13 cellular contexts compared by ENCODE assay signal in genomic region chr19:45102481-45102880, GRCh38. TPM values are rescaled to one million over a fixed set of nuclear protein-coding genes. Genes with fewer than 3 reads are reported as not detected.
A peak's percentile ranks its signal among the peaks of the same experiment; 100 is the strongest.
DNase-seq lines count a peak whose midpoint lies in the region; ATAC-seq and TF ChIP-seq lines count a peak whose summit lies in the region.
"Had no signal": no experiment of that assay in that cellular context is flagged by ENCODE, and none has a peak within 500 bp of the region (broad histone marks: within the 10 kb centered on the region; RNA-seq: fewer than 3 reads in every experiment).

No MANE protein-coding gene starts in this region.

- no peaks in the 10 kb centered on the region for H3K36me3 Mint-ChIP-seq in natural killer cell
- no peaks in the 10 kb centered on the region for H3K36me3 Mint-ChIP-seq in natural killer cell treated with Interleukin-12 subunit alpha and Interleukin-12 subunit beta and Interleukin-15 and Interleukin-18, amount 100 ng/mL, for 72 hours

- H3K4me3 ChIP-seq in iPS-15b (ENCODE audit: low read depth, low read length) = no peak overlapping the region
- H3K4me3 ChIP-seq: uterus had no signal

- no peak for ATAC-seq in natural killer cell
- ATAC-seq in natural killer cell treated with Interleukin-12 subunit alpha and Interleukin-12 subunit beta and Interleukin-15 and Interleukin-18, amount 100 ng/mL, for 72 hours = no peak
- no peak for ATAC-seq in GM21390 (IDR thresholded peaks at IDR 0.05; ENCODE audit: unreplicated experiment)

- H3K9me3 ChIP-seq in iPS-15b (ENCODE audit: control insufficient read depth, insufficient read depth, low read length) = no peaks in the 10 kb centered on the region
- H3K9me3 ChIP-seq: uterus had no signal

- DNase-seq in natural killer cell (no peak), SIG-M5 (lab: John Stamatoyannopoulos, UW) (no peak), pons (ENCODE audit: low spot score) (no peak)
- DNase-seq in natural killer cell treated with Interleukin-12 subunit alpha and Interleukin-12 subunit beta and Interleukin-15 and Interleukin-18, amount 100 ng/mL, for 72 hours (ENCODE audit: low spot score) = no peak
- DNase-seq: ACHN; effector CD4-positive, alpha-beta T cell; mesenchymal stem cell; NCI-H524 treated with DMSO at 0.1 percent for 48 hours; stimulated activated CD4-positive, alpha-beta T cell treated with anti-CD3 and anti-CD28 coated beads, Interleukin-15, amount 100 ng/mL, for 24 hours; uterus had no signal

- peaks cover 2% of the 10 kb centered on the region for H3K36me3 ChIP-seq in iPS-15b (ENCODE audit: control insufficient read depth, insufficient read depth, low read length)
- H3K36me3 ChIP-seq: uterus had no signal

- peaks cover 44 to 60% of the 10 kb centered on the region in 2 donors for H3K4me1 Mint-ChIP-seq in natural killer cell
- H3K4me1 Mint-ChIP-seq in natural killer cell treated with Interleukin-12 subunit alpha and Interleukin-12 subunit beta and Interleukin-15 and Interleukin-18, amount 100 ng/mL, for 72 hours (ENCODE audit: low read depth in 2 of 2) = peaks cover 33 to 45% of the 10 kb centered on the region in 2 donors

- intact Hi-C loops in natural killer cell (cut with micrococcal nuclease) = no loop called here

- H3K27me3 ChIP-seq in iPS-15b (ENCODE audit: control insufficient read depth, insufficient read depth, low read length) = no peaks in the 10 kb centered on the region
- H3K27me3 ChIP-seq: uterus had no signal

- H3K27ac Mint-ChIP-seq in natural killer cell = peak overlapping the region; percentile 6 to 87
- H3K27ac Mint-ChIP-seq in natural killer cell treated with Interleukin-12 subunit alpha and Interleukin-12 subunit beta and Interleukin-15 and Interleukin-18, amount 100 ng/mL, for 72 hours = no peak overlapping the region
- H3K27ac Mint-ChIP-seq: activated T-helper 1 cell treated with anti-CD3 and anti-CD28 coated beads, Interleukin-12 subunit alpha, Interleukin-12 subunit beta, Interleukin-2, Interleukin-4 antibody, amounts not matched to agents 30 ng/mL and 10 ng/mL and 1 ng/mL, durations not matched to agents 14 hours and 24 hours and 36 hours had no signal

- H3K9ac ChIP-seq in iPS-15b (ENCODE audit: low read depth, low read length) = peak overlapping the region; percentile 5

- no peaks in the 10 kb centered on the region for H3K27me3 Mint-ChIP-seq in natural killer cell (ENCODE audit: low read depth in 2 of 2)
- H3K27me3 Mint-ChIP-seq in natural killer cell treated with Interleukin-12 subunit alpha and Interleukin-12 subunit beta and Interleukin-15 and Interleukin-18, amount 100 ng/mL, for 72 hours = no peaks in the 10 kb centered on the region

- no peaks in the 10 kb centered on the region for H3K9me3 Mint-ChIP-seq in natural killer cell
- no peaks in the 10 kb centered on the region for H3K9me3 Mint-ChIP-seq in natural killer cell treated with Interleukin-12 subunit alpha and Interleukin-12 subunit beta and Interleukin-15 and Interleukin-18, amount 100 ng/mL, for 72 hours
- H3K9me3 Mint-ChIP-seq: activated T-helper 1 cell treated with anti-CD3 and anti-CD28 coated beads, Interleukin-12 subunit alpha, Interleukin-12 subunit beta, Interleukin-2, Interleukin-4 antibody, amounts not matched to agents 30 ng/mL and 10 ng/mL and 1 ng/mL, durations not matched to agents 14 hours and 24 hours and 36 hours had no signal

- no peak for TF ChIP-seq CTCF in natural killer cell (IDR thresholded peaks at IDR 0.05)

- peak overlapping the region; percentile 40 for H3K4me3 Mint-ChIP-seq in natural killer cell
- H3K4me3 Mint-ChIP-seq in natural killer cell treated with Interleukin-12 subunit alpha and Interleukin-12 subunit beta and Interleukin-15 and Interleukin-18, amount 100 ng/mL, for 72 hours = no peak overlapping the region
- H3K4me3 Mint-ChIP-seq: activated T-helper 1 cell treated with anti-CD3 and anti-CD28 coated beads, Interleukin-12 subunit alpha, Interleukin-12 subunit beta, Interleukin-2, Interleukin-4 antibody, amounts not matched to agents 30 ng/mL and 10 ng/mL and 1 ng/mL, durations not matched to agents 14 hours and 24 hours and 36 hours had no signal

- peaks cover 36% of the 10 kb centered on the region for H3K4me1 ChIP-seq in iPS-15b (ENCODE audit: control insufficient read depth, insufficient read depth, low read length)

RNA-seq across cellular contexts. Expression of gene PPP1R37, which starts 9.5 kb away (rescaled TPM):
- total RNA-seq in natural killer cell = 10 to 100 TPM; 23.8 to 29.3 (median 25.0) TPM
- 10 to 100 TPM; 18.1 to 36.3 TPM for total RNA-seq in natural killer cell treated with Interleukin-12 subunit alpha and Interleukin-12 subunit beta and Interleukin-15 and Interleukin-18, amount 100 ng/mL, for 72 hours

RNA-seq across cellular contexts. Expression of gene GEMIN7, which starts 23.4 kb away (rescaled TPM):
- total RNA-seq in natural killer cell = 10 to 100 TPM; 27.7 to 28.7 (median 27.9) TPM
- total RNA-seq in natural killer cell treated with Interleukin-12 subunit alpha and Interleukin-12 subunit beta and Interleukin-15 and Interleukin-18, amount 100 ng/mL, for 72 hours = 10 to 100 TPM; 59.0 TPM

RNA-seq across cellular contexts. Expression of gene ZNF296, which starts 26.2 kb away (rescaled TPM):
- 1 to 10 TPM; 5.1 to 8.0 (median 8.0) TPM for total RNA-seq in natural killer cell
- 1 to 10 TPM; 5.0 to 5.5 TPM for total RNA-seq in natural killer cell treated with Interleukin-12 subunit alpha and Interleukin-12 subunit beta and Interleukin-15 and Interleukin-18, amount 100 ng/mL, for 72 hours

RNA-seq across cellular contexts. Expression of gene NKPD1, which starts 58.3 kb away (rescaled TPM):
- under 1 TPM; 0.55 to 1.00 (median 0.66) TPM for total RNA-seq in natural killer cell
- total RNA-seq in natural killer cell treated with Interleukin-12 subunit alpha and Interleukin-12 subunit beta and Interleukin-15 and Interleukin-18, amount 100 ng/mL, for 72 hours = under 1 TPM; 0.14 to 0.22 TPM

Comparison
In these comparisons a context has a peak if more than half of its experiments do, and no peak if none do; other contexts are left out.
1. H3K27ac Mint-ChIP-seq: peak in natural killer cell (2 of 2); none in natural killer cell treated with Interleukin-12 subunit alpha and Interleukin-12 subunit beta and Interleukin-15 and Interleukin-18, amount 100 ng/mL, for 72 hours (0 of 2).